17 cellular contexts compared by ENCODE assay signal in the genomic region with DNA sequence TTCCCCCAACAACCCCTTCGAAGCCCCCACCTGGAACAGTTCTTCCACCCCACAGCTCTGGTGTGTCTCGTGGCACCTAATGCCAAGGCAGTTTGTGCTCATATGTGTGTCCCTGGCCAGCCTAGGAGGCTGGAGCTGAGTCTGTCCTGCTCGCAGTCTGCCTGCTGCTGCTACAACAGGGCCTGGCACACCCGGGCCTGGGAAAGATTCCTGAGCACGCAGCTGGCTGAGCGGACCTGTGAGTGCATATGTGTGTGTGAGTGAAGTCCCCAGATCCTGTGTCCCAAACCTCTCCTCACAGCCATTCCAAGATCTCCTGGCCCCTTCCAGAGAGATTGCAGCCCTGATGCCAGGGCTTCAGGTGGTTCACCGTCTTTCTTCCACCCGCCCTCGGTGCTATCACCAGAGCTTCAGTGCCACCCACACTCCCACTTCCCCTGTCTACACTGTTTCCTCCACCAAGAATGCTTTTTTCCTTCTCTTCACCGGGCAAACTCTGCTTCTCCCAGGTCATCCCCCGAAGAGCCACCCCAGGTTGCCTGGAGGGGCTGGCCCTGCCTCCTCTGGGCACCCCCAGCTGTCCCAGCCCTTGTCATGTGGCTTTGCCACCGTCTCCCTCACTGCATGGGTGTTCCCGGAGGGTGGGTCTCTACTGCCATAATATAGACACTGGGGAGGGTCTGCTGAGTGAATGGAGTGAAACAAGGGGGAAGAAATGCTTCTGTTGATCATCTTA. TPM values are rescaled to one million over a fixed set of nuclear protein-coding genes. Genes with fewer than 3 reads are reported as not detected.
DNase-seq lines count a peak whose midpoint lies in the region; ATAC-seq and TF ChIP-seq lines count a peak whose summit lies in the region.
"Had no signal": no experiment of that assay in that cellular context is flagged by ENCODE, and none has a peak within 500 bp of the region (broad histone marks: within the 10 kb centered on the region; RNA-seq: fewer than 3 reads in every experiment).

No MANE protein-coding gene starts in this region.

- H3K4me1 ChIP-seq in neural progenitor cell, result peaks cover 20% of the 10 kb centered on the region
- H3K4me1 ChIP-seq in GM23248 (ENCODE audit: insufficient read depth), result no peaks in the 10 kb centered on the region

- H3K36me3 Mint-ChIP-seq in natural killer cell, result no peaks in the 10 kb centered on the region
- H3K36me3 Mint-ChIP-seq in natural killer cell treated with Interleukin-12 subunit alpha and Interleukin-12 subunit beta and Interleukin-15 and Interleukin-18, amount 100 ng/mL, for 72 hours, result no peaks in the 10 kb centered on the region
- no peaks in the 10 kb centered on the region for H3K36me3 Mint-ChIP-seq in endothelial cell (ENCODE audit: low read depth, unreplicated experiment)
- H3K36me3 Mint-ChIP-seq in neural progenitor cell, result no peaks in the 10 kb centered on the region

- H3K27ac Mint-ChIP-seq in natural killer cell, result no peak overlapping the region
- no peak overlapping the region for H3K27ac Mint-ChIP-seq in natural killer cell treated with Interleukin-12 subunit alpha and Interleukin-12 subunit beta and Interleukin-15 and Interleukin-18, amount 100 ng/mL, for 72 hours
- H3K27ac Mint-ChIP-seq in endothelial cell (ENCODE audit: unreplicated experiment), result no peak overlapping the region
- peak overlapping the region; percentile 1 for H3K27ac Mint-ChIP-seq in neural progenitor cell
- H3K27ac Mint-ChIP-seq: H9, HFFc6 had no signal

- no peaks in the 10 kb centered on the region for H3K36me3 ChIP-seq in neural progenitor cell
- H3K36me3 ChIP-seq in GM23248 (ENCODE audit: low read depth), result no peaks in the 10 kb centered on the region
- H3K36me3 ChIP-seq: MG63 had no signal

- H3F3A ChIP-seq in neural progenitor cell (ENCODE audit: low read depth) (peaks cover 12% of the 10 kb centered on the region), GM23248 (ENCODE audit: insufficient read depth) (no peaks in the 10 kb centered on the region)

- H3K4me1 Mint-ChIP-seq in natural killer cell (peaks cover 19 to 23% of the 10 kb centered on the region in 2 donors), endothelial cell (ENCODE audit: unreplicated experiment) (peaks cover 2% of the 10 kb centered on the region), neural progenitor cell (peaks cover 60% of the 10 kb centered on the region)
- peaks cover 9 to 13% of the 10 kb centered on the region in 2 donors for H3K4me1 Mint-ChIP-seq in natural killer cell treated with Interleukin-12 subunit alpha and Interleukin-12 subunit beta and Interleukin-15 and Interleukin-18, amount 100 ng/mL, for 72 hours (ENCODE audit: low read depth in 2 of 2)

- peak overlapping the region; percentile 49 for H3K4me3 Mint-ChIP-seq in natural killer cell
- H3K4me3 Mint-ChIP-seq in natural killer cell treated with Interleukin-12 subunit alpha and Interleukin-12 subunit beta and Interleukin-15 and Interleukin-18, amount 100 ng/mL, for 72 hours, result no peak overlapping the region
- peak overlapping the region; percentile 32 for H3K4me3 Mint-ChIP-seq in endothelial cell (ENCODE audit: unreplicated experiment)
- H3K4me3 Mint-ChIP-seq in neural progenitor cell, result peak overlapping the region; percentile 67
- H3K4me3 Mint-ChIP-seq: HFFc6 had no signal

- no peak overlapping the region for H3K4me2 ChIP-seq in neural progenitor cell
- H3K4me2 ChIP-seq in GM23248 (ENCODE audit: unreplicated experiment), result no peak overlapping the region

- H3K27me3 Mint-ChIP-seq in natural killer cell (ENCODE audit: low read depth in 2 of 2) (peaks cover 54 to 58% of the 10 kb centered on the region in 2 donors), endothelial cell (ENCODE audit: unreplicated experiment) (peaks cover 26% of the 10 kb centered on the region), neural progenitor cell (ENCODE audit: insufficient read depth, low read depth) (peaks cover 36% of the 10 kb centered on the region)
- peaks cover 29 to 35% of the 10 kb centered on the region in 2 donors for H3K27me3 Mint-ChIP-seq in natural killer cell treated with Interleukin-12 subunit alpha and Interleukin-12 subunit beta and Interleukin-15 and Interleukin-18, amount 100 ng/mL, for 72 hours

- H4K20me1 ChIP-seq in neural progenitor cell (ENCODE audit: low read depth), result peaks cover 57% of the 10 kb centered on the region
- no peaks in the 10 kb centered on the region for H4K20me1 ChIP-seq in GM23248 (ENCODE audit: insufficient read depth)

- no peaks in the 10 kb centered on the region for H3K79me2 ChIP-seq in neural progenitor cell (ENCODE audit: low read depth)
- no peaks in the 10 kb centered on the region for H3K79me2 ChIP-seq in GM23248 (ENCODE audit: insufficient read depth)

- H3K9me3 ChIP-seq in neural progenitor cell (ENCODE audit: low read depth) (no peaks in the 10 kb centered on the region), GM23248 (ENCODE audit: low read depth) (no peaks in the 10 kb centered on the region)
- H3K9me3 ChIP-seq: MG63 had no signal

- H3K27ac ChIP-seq in neural progenitor cell (no peak overlapping the region), GM23248 (no peak overlapping the region)

- in situ Hi-C loops in GM23248 (cut with MboI), result no loop called here

- no peak overlapping the region for H3K4me3 ChIP-seq in neural progenitor cell
- no peak overlapping the region for H3K4me3 ChIP-seq in GM23248
- H3K4me3 ChIP-seq: MG63 had no signal

- no peak for ATAC-seq in natural killer cell
- no peak for ATAC-seq in natural killer cell treated with Interleukin-12 subunit alpha and Interleukin-12 subunit beta and Interleukin-15 and Interleukin-18, amount 100 ng/mL, for 72 hours
- ATAC-seq: PC-3, SK-N-SH treated with all-trans-retinoic acid at 6 μM for 48 hours had no signal

- intact Hi-C loops in natural killer cell (cut with micrococcal nuclease), result no loop called here

- H3K9me2 ChIP-seq in GM23248 (ENCODE audit: insufficient read depth), result no peaks in the 10 kb centered on the region

- H3K9ac ChIP-seq in neural progenitor cell (no peak overlapping the region), GM23248 (no peak overlapping the region)

- no peak overlapping the region for H2AFZ ChIP-seq in neural progenitor cell (replicated peaks)
- H2AFZ ChIP-seq in GM23248, result no peak overlapping the region

- H3K9me3 Mint-ChIP-seq in natural killer cell (no peaks in the 10 kb centered on the region), endothelial cell (ENCODE audit: unreplicated experiment) (no peaks in the 10 kb centered on the region), neural progenitor cell (no peaks in the 10 kb centered on the region)
- H3K9me3 Mint-ChIP-seq in natural killer cell treated with Interleukin-12 subunit alpha and Interleukin-12 subunit beta and Interleukin-15 and Interleukin-18, amount 100 ng/mL, for 72 hours, result no peaks in the 10 kb centered on the region
- H3K9me3 Mint-ChIP-seq: H9, HFFc6 had no signal

- TF ChIP-seq CTCF in natural killer cell (IDR thresholded peaks at IDR 0.05) (no peak), endothelial cell (IDR thresholded peaks at IDR 0.05; ENCODE audit: unreplicated experiment) (no peak), neural progenitor cell (IDR thresholded peaks at IDR 0.05) (no peak)

- no peak for DNase-seq in natural killer cell
- no peak for DNase-seq in natural killer cell treated with Interleukin-12 subunit alpha and Interleukin-12 subunit beta and Interleukin-15 and Interleukin-18, amount 100 ng/mL, for 72 hours (ENCODE audit: low spot score)
- DNase-seq in endothelial cell (ENCODE audit: low spot score), result no peak
- DNase-seq in neural progenitor cell (ENCODE audit: low spot score), result no peak
- DNase-seq in GM23248, result no peak
- DNase-seq in NOMO-1 (lab: John Stamatoyannopoulos, UW; ENCODE audit: unreplicated experiment in 2 of 2), result no peak
- no peak for DNase-seq in ureter (ENCODE audit: low spot score)
- DNase-seq: H9, HFFc6, IMR-90, KG1, MG63, NCI-H2081, NCI-H774, PC-3 had no signal

- H3K27me3 ChIP-seq in neural progenitor cell (peaks cover 100% of the 10 kb centered on the region), GM23248 (replicated peaks; ENCODE audit: insufficient read depth) (peaks cover 57% of the 10 kb centered on the region)
- H3K27me3 ChIP-seq: MG63 had no signal

- WGBS in GM23248 (ENCODE audit: low coverage in 1 of 2, low lambda C conversion rate in 2 of 2, missing lambda C conversion rate in 2 of 2), 2 experiments, result 61 to 64% methylated on average over 13 of the region's 13 CpGs

RNA-seq across cellular contexts. Expression of a gene that starts 28.4 kb away (rescaled TPM):
- not detected for total RNA-seq in natural killer cell
- total RNA-seq in natural killer cell treated with Interleukin-12 subunit alpha and Interleukin-12 subunit beta and Interleukin-15 and Interleukin-18, amount 100 ng/mL, for 72 hours, result not detected
- 0.26 TPM for total RNA-seq in endothelial cell (ENCODE audit: unreplicated experiment)
- total RNA-seq in neural progenitor cell (ENCODE audit: low replicate concordance), result 0.19 and 0.50 TPM in 2 replicates
- not detected in 2 replicates for total RNA-seq in GM23248 (2014; rRNA removed; shearing (Covaris generic))
- not detected in 2 replicates for polyA plus RNA-seq in GM23248 (2016; fragmentation: Nextera tagmentation; extraction: Ambion mirVana)
- total RNA-seq in ureter, result not detected
- total RNA-seq: HFFc6, IMR-90 had no signal
- polyA plus RNA-seq: BJ, IMR-90 had no signal
